8 cellular contexts compared by ENCODE assay signal in the genomic region with DNA sequence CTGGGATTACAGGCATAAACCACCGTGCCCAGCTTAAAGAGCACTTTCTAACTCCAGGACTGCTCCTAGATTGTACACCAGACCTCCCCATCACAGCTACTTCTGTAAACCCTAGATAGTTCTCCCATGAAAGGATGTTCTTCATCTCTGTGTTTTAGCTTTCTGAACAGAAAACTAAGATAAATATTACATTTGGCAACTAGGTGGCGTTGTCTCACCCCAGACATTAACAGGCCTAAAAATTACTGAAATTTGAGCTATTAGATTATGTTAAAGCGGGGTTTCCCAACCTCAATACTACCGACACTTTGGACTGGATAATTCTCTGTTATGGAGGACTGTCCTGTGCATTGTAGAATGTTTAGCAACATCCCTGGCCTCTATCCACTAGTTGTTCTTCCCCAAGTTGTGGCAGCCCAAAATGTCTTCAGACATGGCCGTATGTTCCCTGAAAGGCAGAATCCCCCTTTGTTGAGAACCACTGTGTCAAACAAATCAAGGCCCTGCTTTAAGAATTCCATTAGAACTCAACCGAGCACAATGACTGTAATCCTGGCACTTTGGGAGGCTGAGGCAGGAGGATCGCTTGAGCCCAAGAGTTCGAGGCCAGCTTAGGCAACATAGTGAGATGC. TPM values are rescaled to one million over a fixed set of nuclear protein-coding genes. Genes with fewer than 3 reads are reported as not detected.
DNase-seq lines count a peak whose midpoint lies in the region; ATAC-seq and TF ChIP-seq lines count a peak whose summit lies in the region.

No MANE protein-coding gene starts in this region.

- H3K36me3 ChIP-seq in breast epithelium, result no peaks in the 10 kb centered on the region

- TF ChIP-seq POLR2A in NB4 (IDR thresholded peaks at IDR 0.05; ENCODE audit: extremely low read depth, insufficient read length) (no peak), breast epithelium (IDR thresholded peaks at IDR 0.05) (no peak)

- peak; percentile 26 for DNase-seq in SIG-M5 treated with dmso at 0.1 percent for 504 hours (lab: John Stamatoyannopoulos, UW; ENCODE audit: unreplicated experiment)
- DNase-seq in SIG-M5 (lab: John Stamatoyannopoulos, UW), result no peak
- DNase-seq in NB4 (ENCODE audit: low read depth), result peak; percentile 60
- no peak for DNase-seq in breast epithelium (ENCODE audit: low spot score in 2 of 2)
- DNase-seq in midbrain (lab: John Stamatoyannopoulos, UW), result peak; percentile 25
- no peak for DNase-seq in activated naive CD4-positive, alpha-beta T cell treated with anti-CD3 and anti-CD28 coated beads, Interleukin-2, amount 50 U/mL, for 16 hours

- no peaks in the 10 kb centered on the region for H3K9me3 ChIP-seq in breast epithelium

- no peak overlapping the region for H3K27ac ChIP-seq in breast epithelium

- H3K4me1 ChIP-seq in breast epithelium, result no peaks in the 10 kb centered on the region

- intact Hi-C loops in breast epithelium (cut with DNase I; ENCODE audit: low total_unique reads), result no loop called here

- ATAC-seq in GM21515 (IDR thresholded peaks at IDR 0.05; ENCODE audit: unreplicated experiment), result no peak
- ATAC-seq in GM19397 (IDR thresholded peaks at IDR 0.05; ENCODE audit: unreplicated experiment), result no peak

- no peaks in the 10 kb centered on the region for H3K27me3 ChIP-seq in breast epithelium

- peak; percentile 53 for TF ChIP-seq CTCF in NB4 (IDR thresholded peaks at IDR 0.05; ENCODE audit: low read depth, low read length)
- peak; percentile 28 to 48 (median 33) for TF ChIP-seq CTCF in breast epithelium (IDR thresholded peaks at IDR 0.05)

- H3K4me3 ChIP-seq in NB4 (ENCODE audit: low read depth, low read length) (no peak overlapping the region), breast epithelium (no peak overlapping the region)

RNA-seq across cellular contexts. Expression of gene ATOH7, which starts 19.1 kb away (rescaled TPM):
- under 1 TPM in 1 of 3 donors, not detected in 2; 0.64 TPM for total RNA-seq in breast epithelium

Comparison
In these comparisons a context has a peak if more than half of its experiments do, and no peak if none do; other contexts are left out.
1. DNase-seq: peak in SIG-M5 treated with dmso at 0.1 percent for 504 hours (single experiment), NB4 (single experiment) and midbrain (single experiment); none in SIG-M5 (single experiment), breast epithelium (0 of 2) and activated naive CD4-positive, alpha-beta T cell treated with anti-CD3 and anti-CD28 coated beads, Interleukin-2, amount 50 U/mL, for 16 hours (single experiment).